In the genomic region with DNA sequence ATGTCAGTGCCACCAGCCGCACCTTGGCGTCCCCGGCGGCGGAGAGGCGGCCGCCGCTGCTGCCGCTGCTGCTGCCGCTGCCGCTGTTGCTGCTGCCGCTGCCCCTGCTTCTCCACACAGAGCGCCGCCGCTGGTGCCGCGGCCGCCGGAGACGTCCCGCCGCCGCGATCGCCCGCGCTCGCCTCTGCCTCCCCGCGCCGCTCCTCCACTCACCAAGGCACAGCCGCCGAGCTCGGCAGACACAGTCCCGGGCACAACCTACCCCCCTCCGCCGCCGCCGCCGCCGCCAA, we compare ENCODE assay signal across 8 cellular contexts. TPM values are rescaled to one million over a fixed set of nuclear protein-coding genes. Genes with fewer than 3 reads are reported as not detected.
A peak's percentile ranks its signal among the peaks of the same experiment; 100 is the strongest.
DNase-seq lines count a peak whose midpoint lies in the region; ATAC-seq and TF ChIP-seq lines count a peak whose summit lies in the region.

TSS of gene PPP3CA (minus strand) at position 260 of the 290 bp plus-strand sequence.

- peak within 1 kb of the TSS; percentile 87 for H3K4me3 ChIP-seq in BLaER1
- peak within 1 kb of the TSS; percentile 31 for H3K4me3 ChIP-seq in KMS-11 (IDR thresholded peaks at IDR 0.05; ENCODE audit: insufficient read depth, low read depth, low read length)
- H3K4me3 ChIP-seq in coronary artery: peak within 1 kb of the TSS; percentile 98
- H3K4me3 ChIP-seq in mononuclear cell (ENCODE audit: low read length): peak within 1 kb of the TSS; percentile 70

- H3K4me2 ChIP-seq in BLaER1: peak within 1 kb of the TSS; percentile 98
- peak within 1 kb of the TSS; percentile 75; the same call in 1 of the 2 replicates for H3K4me2 ChIP-seq in KMS-11

- TF ChIP-seq CTCF in KMS-11 (conservative IDR thresholded peaks at IDR 0.05; ENCODE audit: low read depth, low read length) (no peak), coronary artery (IDR thresholded peaks at IDR 0.05) (no peak)

- H3K4me1 ChIP-seq in BLaER1: peaks cover 39% of the 10 kb centered on the region
- peaks cover 43% of the 10 kb centered on the region for H3K4me1 ChIP-seq in KMS-11 (ENCODE audit: low read depth, poor library complexity, severe bottlenecking)
- H3K4me1 ChIP-seq in mononuclear cell (ENCODE audit: insufficient read depth, low read length): peaks cover 33% of the 10 kb centered on the region

- H3K27me3 ChIP-seq in BLaER1 (no peaks in the 10 kb centered on the region), KMS-11 (ENCODE audit: insufficient read depth, low read depth) (no peaks in the 10 kb centered on the region), mononuclear cell (ENCODE audit: insufficient read depth, low read length) (peaks cover 4% of the 10 kb centered on the region)

- H3K36me3 ChIP-seq in BLaER1: no peaks in the 10 kb centered on the region
- H3K36me3 ChIP-seq in KMS-11 (ENCODE audit: insufficient read depth): no peaks in the 10 kb centered on the region

- H3K27ac ChIP-seq in BLaER1: peak within 1 kb of the TSS; percentile 86
- H3K27ac ChIP-seq in KMS-11: peak within 1 kb of the TSS; percentile 74
- peak within 1 kb of the TSS; percentile 83 to 99 for H3K27ac ChIP-seq in coronary artery

- peak within 1 kb of the TSS; percentile 88 for H3K9ac ChIP-seq in BLaER1
- H3K9ac ChIP-seq in KMS-11: peak within 1 kb of the TSS; percentile 75

- peaks cover 29% of the 10 kb centered on the region for H3K79me2 ChIP-seq in KMS-11 (ENCODE audit: insufficient read depth, low read depth)

- DNase-seq in coronary artery (ENCODE audit: low spot score) (no peak), foreskin melanocyte (no peak)
- no peak for DNase-seq in stimulated activated naive CD4-positive, alpha-beta T cell treated with Interleukin-2 at 50 U/mL for 16 hours (lab: John Stamatoyannopoulos, UW)
- DNase-seq in activated effector memory CD4-positive, alpha-beta T cell treated with Interleukin-2 at 50 U/mL for 16 hours: no peak

- peak within 1 kb of the TSS; percentile 94 for H2AFZ ChIP-seq in KMS-11 (ENCODE audit: low read depth)

- H4K20me1 ChIP-seq in BLaER1: peaks cover 35% of the 10 kb centered on the region
- peaks cover 7% of the 10 kb centered on the region; the same call in 1 of the 2 replicates for H4K20me1 ChIP-seq in KMS-11 (ENCODE audit: insufficient read depth)

- no peaks in the 10 kb centered on the region for H3K9me3 ChIP-seq in BLaER1
- no peaks in the 10 kb centered on the region for H3K9me3 ChIP-seq in mononuclear cell (ENCODE audit: low read depth, low read length)

- ATAC-seq in GM19452 (IDR thresholded peaks at IDR 0.05; ENCODE audit: unreplicated experiment): peak; percentile 12

RNA-seq across cellular contexts. Expression of gene PPP3CA, which starts in this region (rescaled TPM):
- total RNA-seq in mononuclear cell: 19.3 TPM

Comparison
In these comparisons a context has a peak if more than half of its experiments do, and no peak if none do; other contexts are left out.
1. H3K4me3 ChIP-seq: peak in every context shown above with its lines; median percentile 98 in coronary artery; 87 in BLaER1; 70 in mononuclear cell; 31 in KMS-11.